In genomic region chrX:107675823-107676555, GRCh38 we compare ENCODE assay signal across 8 cellular contexts. TPM values are rescaled to one million over a fixed set of nuclear protein-coding genes. Genes with fewer than 3 reads are reported as not detected.
DNase-seq lines count a peak whose midpoint lies in the region; ATAC-seq and TF ChIP-seq lines count a peak whose summit lies in the region.

No MANE protein-coding gene starts in this region.

- no peaks in the 10 kb centered on the region for H3K27me3 Mint-ChIP-seq in activated T-helper 1 cell treated with anti-CD3 and anti-CD28 coated beads, Interleukin-12 subunit alpha, Interleukin-12 subunit beta, Interleukin-2, Interleukin-4 antibody, amounts not matched to agents 30 ng/mL and 10 ng/mL and 1 ng/mL, durations not matched to agents 14 hours and 24 hours and 36 hours (ENCODE audit: insufficient read depth)

- intact Hi-C loops in activated T-helper 1 cell treated with anti-CD3 and anti-CD28 coated beads, Interleukin-12 subunit alpha, Interleukin-12 subunit beta, Interleukin-2, Interleukin-4 antibody, amounts not matched to agents 30 ng/mL and 10 ng/mL and 1 ng/mL, durations not matched to agents 14 hours and 24 hours and 36 hours (cut with micrococcal nuclease), result no loop called here
- intact Hi-C loops in Right ventricle myocardium superior (cut with DNase I), result loop anchor here (5.0 kb wide), 1 partner anchor 36 kb away; no protein-coding TSS in a partner anchor

- no peaks in the 10 kb centered on the region for H3K27me3 ChIP-seq in BJ (ENCODE audit: control insufficient read depth, insufficient read depth, low read length)
- no peaks in the 10 kb centered on the region for H3K27me3 ChIP-seq in MG63

- H3K4me3 Mint-ChIP-seq in activated T-helper 1 cell treated with anti-CD3 and anti-CD28 coated beads, Interleukin-12 subunit alpha, Interleukin-12 subunit beta, Interleukin-2, Interleukin-4 antibody, amounts not matched to agents 30 ng/mL and 10 ng/mL and 1 ng/mL, durations not matched to agents 14 hours and 24 hours and 36 hours, result peak overlapping the region; percentile 91

- CTCF ChIA-PET in BJ (lab: Yijun Ruan, JAX), result interaction anchor here (1.0 kb wide), 1 partner anchor 40 kb away, joined by 3 read pairs; no protein-coding TSS in a partner anchor

- H3K4me3 ChIP-seq in BJ (ENCODE audit: low read depth, low read length) (peak overlapping the region; percentile 45), MG63 (peak overlapping the region; percentile 66), skin epidermis (peak overlapping the region; percentile 30 to 50 (median 39))

- peak overlapping the region; percentile 34 to 94 (median 88) for H3K27ac ChIP-seq in skin epidermis

- POLR2A ChIA-PET in BJ (lab: Charles Lee), result no interaction called here

- TF ChIP-seq CTCF in BJ (IDR thresholded peaks at IDR 0.05; ENCODE audit: insufficient read depth, low read depth, low read length), result no peak

- peak; percentile 25 for ATAC-seq in Right ventricle myocardium superior (ENCODE audit: poor library complexity)
- no peak for ATAC-seq in GM19455 (IDR thresholded peaks at IDR 0.05; ENCODE audit: unreplicated experiment)
- ATAC-seq in HG03457 (IDR thresholded peaks at IDR 0.05; ENCODE audit: unreplicated experiment), result no peak

- H3K36me3 ChIP-seq in BJ (ENCODE audit: control insufficient read depth, insufficient read depth, low read length) (no peaks in the 10 kb centered on the region), MG63 (no peaks in the 10 kb centered on the region)

- peak overlapping the region; percentile 99 for H3K27ac Mint-ChIP-seq in activated T-helper 1 cell treated with anti-CD3 and anti-CD28 coated beads, Interleukin-12 subunit alpha, Interleukin-12 subunit beta, Interleukin-2, Interleukin-4 antibody, amounts not matched to agents 30 ng/mL and 10 ng/mL and 1 ng/mL, durations not matched to agents 14 hours and 24 hours and 36 hours

- no peaks in the 10 kb centered on the region for H3K9me3 Mint-ChIP-seq in activated T-helper 1 cell treated with anti-CD3 and anti-CD28 coated beads, Interleukin-12 subunit alpha, Interleukin-12 subunit beta, Interleukin-2, Interleukin-4 antibody, amounts not matched to agents 30 ng/mL and 10 ng/mL and 1 ng/mL, durations not matched to agents 14 hours and 24 hours and 36 hours

- DNase-seq in BJ (ENCODE audit: low read depth) (no peak), MG63 (no peak), Right ventricle myocardium superior (peak; percentile 40), cerebellar nuclear complex (lab: John Stamatoyannopoulos, UW) (no peak)
- peak; percentile 0 for DNase-seq in activated T-helper 1 cell treated with anti-CD3 and anti-CD28 coated beads, Interleukin-12 subunit alpha, Interleukin-12 subunit beta, Interleukin-2, Interleukin-4 antibody, amounts not matched to agents 30 ng/mL and 10 ng/mL and 1 ng/mL, durations not matched to agents 14 hours and 24 hours and 36 hours (ENCODE audit: low spot score)

- H3K9me3 ChIP-seq in MG63, result no peaks in the 10 kb centered on the region

- peaks cover 1% of the 10 kb centered on the region for H3K36me3 Mint-ChIP-seq in activated T-helper 1 cell treated with anti-CD3 and anti-CD28 coated beads, Interleukin-12 subunit alpha, Interleukin-12 subunit beta, Interleukin-2, Interleukin-4 antibody, amounts not matched to agents 30 ng/mL and 10 ng/mL and 1 ng/mL, durations not matched to agents 14 hours and 24 hours and 36 hours (ENCODE audit: low read depth)

- peaks cover 74% of the 10 kb centered on the region for H3K4me1 Mint-ChIP-seq in activated T-helper 1 cell treated with anti-CD3 and anti-CD28 coated beads, Interleukin-12 subunit alpha, Interleukin-12 subunit beta, Interleukin-2, Interleukin-4 antibody, amounts not matched to agents 30 ng/mL and 10 ng/mL and 1 ng/mL, durations not matched to agents 14 hours and 24 hours and 36 hours (ENCODE audit: low read depth)

RNA-seq across cellular contexts. Expression of gene PRPS1, which starts 47.7 kb away (rescaled TPM):
- polyA plus RNA-seq in BJ (2011; rRNA removed), result 50.1 and 64.9 TPM in 2 replicates
- 22.1 and 32.3 TPM in 2 replicates for polyA minus RNA-seq in BJ (2011; rRNA and poly(A)+ RNA removed)
- 190 and 311 TPM in 2 replicates for total RNA-seq in MG63 (2014; rRNA removed; shearing (Covaris generic); ENCODE audit: low replicate concordance)
- 97.9 and 101 TPM in 2 replicates for total RNA-seq in activated T-helper 1 cell treated with anti-CD3 and anti-CD28 coated beads, Interleukin-12 subunit alpha, Interleukin-12 subunit beta, Interleukin-2, Interleukin-4 antibody, amounts not matched to agents 30 ng/mL and 10 ng/mL and 1 ng/mL, durations not matched to agents 14 hours and 24 hours and 36 hours
- 20.7 TPM for total RNA-seq in Right ventricle myocardium superior

Comparison
In these comparisons a context has a peak if more than half of its experiments do, and no peak if none do; other contexts are left out.
1. DNase-seq: peak in activated T-helper 1 cell treated with anti-CD3 and anti-CD28 coated beads, Interleukin-12 subunit alpha, Interleukin-12 subunit beta, Interleukin-2, Interleukin-4 antibody, amounts not matched to agents 30 ng/mL and 10 ng/mL and 1 ng/mL, durations not matched to agents 14 hours and 24 hours and 36 hours (single experiment) and Right ventricle myocardium superior (single experiment); none in BJ (single experiment), MG63 (single experiment) and cerebellar nuclear complex (0 of 2).
2. Peak in every context shown above with its lines, with median percentiles within 50 percentile points of each other: H3K4me3 ChIP-seq.